18 cellular contexts compared by ENCODE assay signal in the genomic region with DNA sequence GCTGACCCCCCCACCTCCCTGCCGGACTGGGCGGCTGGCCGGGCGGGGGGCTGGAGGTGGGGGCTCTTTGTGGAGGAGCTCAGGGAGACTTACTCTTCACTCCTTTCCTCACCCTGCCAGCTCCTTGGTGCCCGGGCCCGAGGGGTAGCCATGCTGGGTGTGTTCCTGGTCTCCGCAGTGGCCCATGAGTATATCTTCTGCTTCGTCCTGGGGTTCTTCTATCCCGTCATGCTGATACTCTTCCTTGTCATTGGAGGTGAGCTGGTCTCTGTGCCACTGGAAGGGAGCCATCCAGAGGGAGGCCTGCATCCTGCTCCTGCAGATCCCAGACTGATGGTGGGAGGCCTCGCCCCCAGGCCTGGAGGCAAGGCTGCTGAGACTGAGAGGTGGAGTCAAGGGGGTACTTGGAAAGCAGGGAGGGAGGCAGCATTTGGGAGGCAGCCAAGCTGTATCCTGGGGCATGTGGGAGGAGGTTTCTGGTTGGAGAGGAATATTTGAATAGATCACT. TPM values are rescaled to one million over a fixed set of nuclear protein-coding genes. Genes with fewer than 3 reads are reported as not detected.
DNase-seq lines count a peak whose midpoint lies in the region; ATAC-seq, FAIRE-seq and TF ChIP-seq lines count a peak whose summit lies in the region.
"Had no signal": no experiment of that assay in that cellular context is flagged by ENCODE, and none has a peak within 500 bp of the region (broad histone marks: within the 10 kb centered on the region; RNA-seq: fewer than 3 reads in every experiment).

No MANE protein-coding gene starts in this region.

- no peak overlapping the region for H3K27ac Mint-ChIP-seq in osteocyte (ENCODE audit: unreplicated experiment)

- TF ChIP-seq CTCF in cardiac fibroblast (IDR thresholded peaks at IDR 0.05; ENCODE audit: low read depth, low read length) (no peak), osteocyte (IDR thresholded peaks at IDR 0.05) (no peak)

- H3K27me3 Mint-ChIP-seq in osteocyte (ENCODE audit: unreplicated experiment), result peaks cover 4% of the 10 kb centered on the region

- H3K36me3 Mint-ChIP-seq in osteocyte (ENCODE audit: unreplicated experiment), result no peaks in the 10 kb centered on the region

- no peak overlapping the region for H3K4me3 ChIP-seq in cardiac fibroblast (replicated peaks in 1 of 2; ENCODE audit: low read depth in 2 of 2, low read length in 2 of 2)
- H3K4me3 ChIP-seq: ascending aorta, prostate gland, tibial artery had no signal

- H3K4me3 Mint-ChIP-seq in osteocyte (ENCODE audit: unreplicated experiment), result no peak overlapping the region

- peaks cover 10% of the 10 kb centered on the region for H3K4me1 Mint-ChIP-seq in osteocyte (ENCODE audit: unreplicated experiment)

- FAIRE-seq in HTR-8/SVneo (lab: Jason Lieb, UNC), result no peak
- FAIRE-seq: A204.1, keratinocyte had no signal

- DNase-seq in NCI-H2196 (lab: John Stamatoyannopoulos, UW; ENCODE audit: unreplicated experiment) (peak; percentile 9), NCI-H2196 treated with DMSO at 0.1 percent for 48 hours (lab: John Stamatoyannopoulos, UW; ENCODE audit: unreplicated experiment) (no peak), HTR-8/SVneo (ENCODE audit: insufficient read length, low spot score) (peak; percentile 45), cardiac fibroblast (ENCODE audit: low read depth in 2 of 2) (peak; percentile 19 to 22), osteocyte (ENCODE audit: extremely low spot score, unreplicated experiment) (peak; percentile 77), H4 (ENCODE audit: low spot score) (no peak)
- DNase-seq: activated CD4-positive, alpha-beta T cell treated with anti-CD3 and anti-CD28 coated beads for 1 hour; COR-L47; NCI-H1930; stimulated activated CD8-positive, alpha-beta memory T cell treated with anti-CD3 and anti-CD28 coated beads, Interleukin-4, amount 100 ng/mL, for 48 hours; tibial artery had no signal

- no peak for ATAC-seq in GM21390 (IDR thresholded peaks at IDR 0.05; ENCODE audit: unreplicated experiment)
- no peak for ATAC-seq in GM19467 (IDR thresholded peaks at IDR 0.05; ENCODE audit: unreplicated experiment)

- H3K9me3 Mint-ChIP-seq in osteocyte (ENCODE audit: unreplicated experiment), result no peaks in the 10 kb centered on the region

RNA-seq across cellular contexts. Expression of gene SOAT2, which starts 19.7 kb away (rescaled TPM):
- not detected in 2 replicates for total RNA-seq in osteocyte
- total RNA-seq in H4 (2014; rRNA removed; shearing (Covaris generic)), result 0.06 TPM in 1 of 2 replicates, not detected in the other
- total RNA-seq: ascending aorta, foreskin keratinocyte had no signal

RNA-seq across cellular contexts. Expression of gene IGFBP6, which starts 25.5 kb away (rescaled TPM):
- 18.8 and 22.3 TPM in 2 replicates for total RNA-seq in osteocyte
- total RNA-seq in H4 (2014; rRNA removed; shearing (Covaris generic)), result 265 and 375 TPM in 2 replicates

RNA-seq across cellular contexts. Expression of gene SPRYD3, which starts 43.8 kb away (rescaled TPM):
- total RNA-seq in osteocyte, result 28.3 and 29.0 TPM in 2 replicates
- 5.5 and 5.6 TPM in 2 replicates for total RNA-seq in H4 (2014; rRNA removed; shearing (Covaris generic))

RNA-seq across cellular contexts. Expression of gene ZNF740, which starts 57.5 kb away (rescaled TPM):
- total RNA-seq in osteocyte, result 39.6 and 55.4 TPM in 2 replicates
- 4.7 and 6.3 TPM in 2 replicates for total RNA-seq in H4 (2014; rRNA removed; shearing (Covaris generic))

RNA-seq across cellular contexts. Expression of gene CSAD, which starts 57.7 kb away (rescaled TPM):
- 45.0 and 47.0 TPM in 2 replicates for total RNA-seq in osteocyte
- 0.66 and 2.8 TPM in 2 replicates for total RNA-seq in H4 (2014; rRNA removed; shearing (Covaris generic))

Comparison
In these comparisons a context has a peak if more than half of its experiments do, and no peak if none do; other contexts are left out.
1. DNase-seq: peak in NCI-H2196 (single experiment), HTR-8/SVneo (single experiment), cardiac fibroblast (2 of 2) and osteocyte (single experiment); none in NCI-H2196 treated with DMSO at 0.1 percent for 48 hours (single experiment) and H4 (single experiment).
2. RNA of gene IGFBP6, which starts 25.5 kb away (total RNA-seq): 265 to 375 TPM in H4; 18.8 to 22.3 TPM in osteocyte; every median in the first group is over 10 times any median in the second.